In the genomic region with DNA sequence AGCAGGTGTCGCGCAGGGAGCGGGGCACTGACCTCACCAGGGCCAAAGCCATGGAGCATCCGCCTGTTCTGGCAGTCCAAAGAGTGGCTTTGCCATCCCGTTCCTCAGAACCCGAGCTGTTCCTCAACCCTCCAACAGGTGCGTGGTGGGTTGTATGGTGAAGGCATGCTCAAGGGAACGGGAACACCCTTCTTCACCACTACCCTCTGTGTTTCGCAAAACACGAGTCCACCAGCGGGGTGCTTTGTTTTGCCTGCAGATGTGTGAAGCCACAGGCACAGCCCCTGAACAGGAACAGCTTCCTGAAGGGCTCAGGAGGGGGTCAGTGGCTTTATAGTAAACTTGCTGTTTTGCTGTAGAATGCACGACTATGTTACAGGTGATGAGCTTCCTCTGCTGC, we compare ENCODE assay signal across 22 cellular contexts. TPM values are rescaled to one million over a fixed set of nuclear protein-coding genes. Genes with fewer than 3 reads are reported as not detected.
DNase-seq lines count a peak whose midpoint lies in the region; ATAC-seq, FAIRE-seq and TF ChIP-seq lines count a peak whose summit lies in the region.
"Had no signal": no experiment of that assay in that cellular context is flagged by ENCODE, and none has a peak within 500 bp of the region (broad histone marks: within the 10 kb centered on the region; RNA-seq: fewer than 3 reads in every experiment).

No MANE protein-coding gene starts in this region.

- no peak overlapping the region for H3K27ac ChIP-seq in dorsolateral prefrontal cortex
- H3K27ac ChIP-seq: 22Rv1 had no signal

- no peak overlapping the region for H3K4me3 ChIP-seq in choroid plexus epithelial cell (ENCODE audit: low read depth, low read length)
- H3K4me3 ChIP-seq in dorsolateral prefrontal cortex, result no peak overlapping the region

- H3K4me1 Mint-ChIP-seq in natural killer cell treated with Interleukin-12 subunit alpha and Interleukin-12 subunit beta and Interleukin-15 and Interleukin-18, amount 100 ng/mL, for 72 hours (ENCODE audit: low read depth in 2 of 2), result peaks cover 5 to 14% of the 10 kb centered on the region in 2 donors
- H3K4me1 Mint-ChIP-seq: CD4-positive, CD25-positive, alpha-beta regulatory T cell had no signal

- peak; percentile 28 for DNase-seq in NK-92 treated with Interleukin-12 subunit alpha and Interleukin-12 subunit beta, amount 100 ng/mL, for 24 hours (lab: John Stamatoyannopoulos, UW)
- DNase-seq in NK-92 (lab: John Stamatoyannopoulos, UW; ENCODE audit: unreplicated experiment) (no peak), choroid plexus epithelial cell (ENCODE audit: low read depth) (peak; percentile 51), urothelium cell line (ENCODE audit: low spot score) (no peak), dorsolateral prefrontal cortex (no peak), DMS 273 treated with DMSO at 0.1 percent for 48 hours (lab: John Stamatoyannopoulos, UW) (no peak), SW 1271 (lab: John Stamatoyannopoulos, UW) (no peak)
- DNase-seq in natural killer cell treated with Interleukin-12 subunit alpha and Interleukin-12 subunit beta and Interleukin-15 and Interleukin-18, amount 100 ng/mL, for 72 hours (ENCODE audit: low spot score), result peak; percentile 63
- DNase-seq: AML-193; CD4-positive, CD25-positive, alpha-beta regulatory T cell; COR-L47; GF-D8; NCI-H1092 treated with DMSO at 0.1 percent for 48 hours; NCI-H1694 treated with DMSO at 0.1 percent for 48 hours; NCI-H510A; NCI-H748 treated with DMSO at 0.1 percent for 48 hours; RPMI8226; SIG-M5 had no signal

- no peaks in the 10 kb centered on the region for H3K9me3 Mint-ChIP-seq in natural killer cell treated with Interleukin-12 subunit alpha and Interleukin-12 subunit beta and Interleukin-15 and Interleukin-18, amount 100 ng/mL, for 72 hours

- no peak overlapping the region for H3K27ac Mint-ChIP-seq in natural killer cell treated with Interleukin-12 subunit alpha and Interleukin-12 subunit beta and Interleukin-15 and Interleukin-18, amount 100 ng/mL, for 72 hours
- H3K27ac Mint-ChIP-seq: CD4-positive, CD25-positive, alpha-beta regulatory T cell had no signal

- FAIRE-seq in urothelium cell line (lab: Jason Lieb, UNC), result peak; percentile 85
- FAIRE-seq: GM12891, H54 had no signal

- no peaks in the 10 kb centered on the region for H3K36me3 Mint-ChIP-seq in natural killer cell treated with Interleukin-12 subunit alpha and Interleukin-12 subunit beta and Interleukin-15 and Interleukin-18, amount 100 ng/mL, for 72 hours
- H3K36me3 Mint-ChIP-seq: CD4-positive, CD25-positive, alpha-beta regulatory T cell had no signal

- peaks cover 0 to 7% (median 0%) of the 10 kb centered on the region in 45 donors for H3K27me3 ChIP-seq in dorsolateral prefrontal cortex

- intact Hi-C loops in dorsolateral prefrontal cortex (cut with DNase I), result no loop called here

- ATAC-seq in natural killer cell treated with Interleukin-12 subunit alpha and Interleukin-12 subunit beta and Interleukin-15 and Interleukin-18, amount 100 ng/mL, for 72 hours, result peak; percentile 18 to 69
- ATAC-seq: SK-N-SH treated with all-trans-retinoic acid at 6 μM for 48 hours had no signal

- no peak for TF ChIP-seq CTCF in choroid plexus epithelial cell (conservative IDR thresholded peaks at IDR 0.05; ENCODE audit: low read depth, low read length)
- no peak for TF ChIP-seq CTCF in dorsolateral prefrontal cortex (IDR thresholded peaks at IDR 0.05 in 54 of 56, conservative IDR thresholded peaks at IDR 0.05 in 2 of 56; ENCODE audit: low read depth in 1 of 56, partially characterized antibody in 56 of 56)

- peaks cover 5 to 27% of the 10 kb centered on the region in 2 donors for H3K27me3 Mint-ChIP-seq in natural killer cell treated with Interleukin-12 subunit alpha and Interleukin-12 subunit beta and Interleukin-15 and Interleukin-18, amount 100 ng/mL, for 72 hours

- H3K4me3 Mint-ChIP-seq in natural killer cell treated with Interleukin-12 subunit alpha and Interleukin-12 subunit beta and Interleukin-15 and Interleukin-18, amount 100 ng/mL, for 72 hours, result no peak overlapping the region
- H3K4me3 Mint-ChIP-seq: CD4-positive, CD25-positive, alpha-beta regulatory T cell had no signal

RNA-seq across cellular contexts. Expression of a gene that starts 52.7 kb away (rescaled TPM):
- total RNA-seq in natural killer cell treated with Interleukin-12 subunit alpha and Interleukin-12 subunit beta and Interleukin-15 and Interleukin-18, amount 100 ng/mL, for 72 hours, result not detected
- total RNA-seq in dorsolateral prefrontal cortex, result 10 to 100 TPM in 119 of 120 experiments, 1 to 10 TPM in 1; 7.9 to 85.1 (median 34.1) TPM
- total RNA-seq: CD4-positive, CD25-positive, alpha-beta regulatory T cell had no signal

Comparison
In these comparisons a context has a peak if more than half of its experiments do, and no peak if none do; other contexts are left out.
1. DNase-seq: peak in NK-92 treated with Interleukin-12 subunit alpha and Interleukin-12 subunit beta, amount 100 ng/mL, for 24 hours (single experiment), choroid plexus epithelial cell (single experiment) and natural killer cell treated with Interleukin-12 subunit alpha and Interleukin-12 subunit beta and Interleukin-15 and Interleukin-18, amount 100 ng/mL, for 72 hours (single experiment); none in NK-92 (single experiment), urothelium cell line (single experiment), dorsolateral prefrontal cortex (0 of 10), DMS 273 treated with DMSO at 0.1 percent for 48 hours (single experiment) and SW 1271 (0 of 2).
2. RNA of a gene that starts 52.7 kb away (total RNA-seq): 7.9 to 85.1 TPM in dorsolateral prefrontal cortex; not detected in natural killer cell treated with Interleukin-12 subunit alpha and Interleukin-12 subunit beta and Interleukin-15 and Interleukin-18, amount 100 ng/mL, for 72 hours; every median in the first group is over 4 times any median in the second.